Comparison of ENCODE assay signal across 12 cellular contexts in genomic region chr7:97006951-97007861, GRCh38. TPM values are rescaled to one million over a fixed set of nuclear protein-coding genes. Genes with fewer than 3 reads are reported as not detected.
DNase-seq lines count a peak whose midpoint lies in the region; ATAC-seq, FAIRE-seq and TF ChIP-seq lines count a peak whose summit lies in the region.
"Had no signal": no experiment of that assay in that cellular context is flagged by ENCODE, and none has a peak within 500 bp of the region (broad histone marks: within the 10 kb centered on the region; RNA-seq: fewer than 3 reads in every experiment).

No MANE protein-coding gene starts in this region.

- H3K4me3 Mint-ChIP-seq in activated naive CD4-positive, alpha-beta T cell treated with anti-CD3 and anti-CD28 coated beads, Interleukin-2, amount 10 ng/mL, durations not matched to agents 7 days and 5 days: peak overlapping the region; percentile 58
- H3K4me3 Mint-ChIP-seq in activated B cell treated with CpG ODN at 0.5 μM for 24 hours: peak overlapping the region; percentile 69

- no peak overlapping the region for H3K9ac ChIP-seq in kidney (ENCODE audit: low read length in 2 of 2)

- intact Hi-C loops in activated B cell treated with CpG ODN at 0.5 μM for 24 hours (cut with micrococcal nuclease): no loop called here
- intact Hi-C loops in kidney (cut with DNase I): no loop called here
- intact Hi-C loops in testis (cut with DNase I; ENCODE audit: low total_unique reads): no loop called here

- peaks cover 94% of the 10 kb centered on the region for H3K27me3 Mint-ChIP-seq in activated naive CD4-positive, alpha-beta T cell treated with anti-CD3 and anti-CD28 coated beads, Interleukin-2, amount 10 ng/mL, durations not matched to agents 7 days and 5 days
- peaks cover 65% of the 10 kb centered on the region for H3K27me3 Mint-ChIP-seq in activated B cell treated with CpG ODN at 0.5 μM for 24 hours

- no peak for TF ChIP-seq POLR2A in testis (IDR thresholded peaks at IDR 0.05)

- no peaks in the 10 kb centered on the region for H3K9me3 Mint-ChIP-seq in activated naive CD4-positive, alpha-beta T cell treated with anti-CD3 and anti-CD28 coated beads, Interleukin-2, amount 10 ng/mL, durations not matched to agents 7 days and 5 days
- peaks cover 3% of the 10 kb centered on the region in 2 donors for H3K9me3 Mint-ChIP-seq in activated naive CD4-positive, alpha-beta T cell treated with anti-CD3 and anti-CD28 coated beads, Interleukin-2, amount 50 U/mL, for 72 hours
- no peaks in the 10 kb centered on the region for H3K9me3 Mint-ChIP-seq in activated B cell treated with CpG ODN at 0.5 μM for 24 hours

- H3K4me1 ChIP-seq in kidney (ENCODE audit: control insufficient read depth in 1 of 2, insufficient read depth in 1 of 2, low read depth in 1 of 2, low read length in 2 of 2) (peaks cover 0 to 5% of the 10 kb centered on the region in 2 donors), testis (peaks cover 3% of the 10 kb centered on the region)

- FAIRE-seq in kidney (lab: Jason Lieb, UNC) (no peak), HTR-8/SVneo (lab: Jason Lieb, UNC) (no peak)
- FAIRE-seq: GM18507, pancreas had no signal

- CTCF ChIA-PET in activated naive CD4-positive, alpha-beta T cell treated with anti-CD3 and anti-CD28 coated beads, Interleukin-2, amount 10 ng/mL, durations not matched to agents 7 days and 5 days (lab: Charles Lee): interaction anchor here (0.7 to 1.3 kb wide), 2 partner anchors 15 to 17 kb away, joined by 3 read pairs; no protein-coding TSS in a partner anchor
- CTCF ChIA-PET in activated B cell treated with CpG ODN at 0.5 μM for 24 hours (lab: Charles Lee): interaction anchor here (2.9 kb wide), 1 partner anchor 20 kb away, joined by 15 read pairs; no protein-coding TSS in a partner anchor

- H3K4me3 ChIP-seq in kidney (ENCODE audit: low read length in 2 of 2) (no peak overlapping the region), testis (peak overlapping the region; percentile 39 to 53)

- peaks cover 12% of the 10 kb centered on the region for H3K4me1 Mint-ChIP-seq in activated naive CD4-positive, alpha-beta T cell treated with anti-CD3 and anti-CD28 coated beads, Interleukin-2, amount 10 ng/mL, durations not matched to agents 7 days and 5 days
- H3K4me1 Mint-ChIP-seq in activated B cell treated with CpG ODN at 0.5 μM for 24 hours: peaks cover 23% of the 10 kb centered on the region

- no peaks in the 10 kb centered on the region for H3K36me3 ChIP-seq in kidney (ENCODE audit: control insufficient read depth in 1 of 2, insufficient read depth in 2 of 2, low read length in 2 of 2)
- H3K36me3 ChIP-seq in testis (ENCODE audit: low read depth, missing control alignments): no peaks in the 10 kb centered on the region
- H3K36me3 ChIP-seq: pancreas had no signal

- POLR2A ChIA-PET in activated B cell treated with CpG ODN at 0.5 μM for 24 hours (lab: Charles Lee): no interaction called here

- DNase-seq in activated naive CD4-positive, alpha-beta T cell treated with anti-CD3 and anti-CD28 coated beads, Interleukin-2, amount 10 ng/mL, durations not matched to agents 7 days and 5 days: no peak
- DNase-seq in activated naive CD4-positive, alpha-beta T cell treated with anti-CD3 and anti-CD28 coated beads, Interleukin-2, amount 50 U/mL, for 72 hours (ENCODE audit: low spot score in 2 of 2): no peak
- DNase-seq in activated B cell treated with CpG ODN at 0.5 μM for 24 hours (no peak), kidney (peak; percentile 52), testis (no peak), HTR-8/SVneo (ENCODE audit: insufficient read length, low spot score) (no peak)
- DNase-seq: dermis blood vessel endothelial cell, NCI-H1105 treated with DMSO at 0.1 percent for 48 hours, pancreas had no signal

- no peak for TF ChIP-seq CTCF in activated B cell treated with CpG ODN at 0.5 μM for 24 hours (IDR thresholded peaks at IDR 0.05)
- no peak for TF ChIP-seq CTCF in kidney (IDR thresholded peaks at IDR 0.05; ENCODE audit: borderline replicate concordance, extremely low read depth, insufficient read depth)
- TF ChIP-seq CTCF in testis (IDR thresholded peaks at IDR 0.05): no peak

- no peak overlapping the region for H3K27ac ChIP-seq in kidney (ENCODE audit: low read depth in 2 of 2, low read length in 2 of 2)
- no peak overlapping the region for H3K27ac ChIP-seq in testis
- H3K27ac ChIP-seq: pancreas had no signal

- ATAC-seq in activated naive CD4-positive, alpha-beta T cell treated with anti-CD3 and anti-CD28 coated beads, Interleukin-2, amount 50 U/mL, for 72 hours: no peak
- ATAC-seq in activated B cell treated with CpG ODN at 0.5 μM for 24 hours (ENCODE audit: low read depth): no peak
- ATAC-seq in HG03354 (IDR thresholded peaks at IDR 0.05; ENCODE audit: poor library complexity, severe bottlenecking, unreplicated experiment): no peak
- ATAC-seq in HG03097 (IDR thresholded peaks at IDR 0.05; ENCODE audit: low FRiP score, unreplicated experiment): no peak

- peaks cover 4% of the 10 kb centered on the region for H3K36me3 Mint-ChIP-seq in activated naive CD4-positive, alpha-beta T cell treated with anti-CD3 and anti-CD28 coated beads, Interleukin-2, amount 10 ng/mL, durations not matched to agents 7 days and 5 days
- H3K36me3 Mint-ChIP-seq in activated naive CD4-positive, alpha-beta T cell treated with anti-CD3 and anti-CD28 coated beads, Interleukin-2, amount 50 U/mL, for 72 hours: peaks cover 9 to 30% of the 10 kb centered on the region in 2 donors
- no peaks in the 10 kb centered on the region for H3K36me3 Mint-ChIP-seq in activated B cell treated with CpG ODN at 0.5 μM for 24 hours (ENCODE audit: low read depth)

- peak overlapping the region; percentile 64 for H3K27ac Mint-ChIP-seq in activated naive CD4-positive, alpha-beta T cell treated with anti-CD3 and anti-CD28 coated beads, Interleukin-2, amount 10 ng/mL, durations not matched to agents 7 days and 5 days
- H3K27ac Mint-ChIP-seq in activated naive CD4-positive, alpha-beta T cell treated with anti-CD3 and anti-CD28 coated beads, Interleukin-2, amount 50 U/mL, for 72 hours: peak overlapping the region in 1 of 2 donors; percentile 29
- no peak overlapping the region for H3K27ac Mint-ChIP-seq in activated B cell treated with CpG ODN at 0.5 μM for 24 hours

- WGBS in testis, 2 donors: 15 to 30% methylated on average over 27 to 41 of the region's 41 CpGs

- H3K9me3 ChIP-seq in kidney (ENCODE audit: control insufficient read depth in 1 of 2, low read length in 2 of 2) (no peaks in the 10 kb centered on the region), testis (no peaks in the 10 kb centered on the region)
- H3K9me3 ChIP-seq: pancreas had no signal

- peaks cover 7% of the 10 kb centered on the region for H3K27me3 ChIP-seq in testis

RNA-seq across cellular contexts. Expression of gene DLX6, which starts 1.9 kb away (rescaled TPM):
- total RNA-seq in activated naive CD4-positive, alpha-beta T cell treated with anti-CD3 and anti-CD28 coated beads, Interleukin-2, amount 50 U/mL, for 72 hours: not detected
- total RNA-seq in activated B cell treated with CpG ODN at 0.5 μM for 24 hours (not detected in 2 replicates), kidney (0.13 TPM), testis (10 to 100 TPM in 1 of 2 donors, 1 to 10 TPM in 1; 7.3 to 10.1 TPM)
- polyA plus RNA-seq in kidney (ENCODE audit: insufficient read depth, low read depth, low replicate concordance) (not detected), testis (ENCODE audit: insufficient read depth, low read depth, low replicate concordance) (6.6 TPM)
- total RNA-seq: dermis blood vessel endothelial cell, pancreas had no signal

RNA-seq across cellular contexts. Expression of gene DLX5, which starts 17.4 kb away (rescaled TPM):
- not detected for total RNA-seq in activated naive CD4-positive, alpha-beta T cell treated with anti-CD3 and anti-CD28 coated beads, Interleukin-2, amount 50 U/mL, for 72 hours
- not detected in 2 replicates for total RNA-seq in activated B cell treated with CpG ODN at 0.5 μM for 24 hours
- 0.82 TPM for total RNA-seq in kidney
- polyA plus RNA-seq in kidney (ENCODE audit: insufficient read depth, low read depth, low replicate concordance): not detected
- 1 to 10 TPM; 2.3 to 2.6 TPM for total RNA-seq in testis
- polyA plus RNA-seq in testis (ENCODE audit: insufficient read depth, low read depth, low replicate concordance): 1.3 TPM
- total RNA-seq: dermis blood vessel endothelial cell, pancreas had no signal

Comparison
In these comparisons a context has a peak if more than half of its experiments do, and no peak if none do; other contexts are left out.
1. H3K4me3 ChIP-seq: peak in testis (2 of 2); none in kidney (0 of 2).